Comparison of ENCODE assay signal across 12 cellular contexts in genomic region chr2:233209978-233210680, GRCh38. TPM values are rescaled to one million over a fixed set of nuclear protein-coding genes. Genes with fewer than 3 reads are reported as not detected.
DNase-seq lines count a peak whose midpoint lies in the region; ATAC-seq, FAIRE-seq and TF ChIP-seq lines count a peak whose summit lies in the region.
"Had no signal": no experiment of that assay in that cellular context is flagged by ENCODE, and none has a peak within 500 bp of the region (broad histone marks: within the 10 kb centered on the region; RNA-seq: fewer than 3 reads in every experiment).

No MANE protein-coding gene starts in this region.

- no peaks in the 10 kb centered on the region for H3K9me3 Mint-ChIP-seq in activated naive CD8-positive, alpha-beta T cell (ENCODE audit: low read depth)
- H3K9me3 Mint-ChIP-seq in activated naive CD8-positive, alpha-beta T cell treated with anti-CD3 and anti-CD28 coated beads for 36 hours = no peaks in the 10 kb centered on the region
- no peaks in the 10 kb centered on the region for H3K9me3 Mint-ChIP-seq in activated naive CD8-positive, alpha-beta T cell treated with anti-CD3 and anti-CD28 coated beads, Interleukin-2, amount 10 ng/mL, durations not matched to agents 7 days and 5 days

- H3K4me3 ChIP-seq in keratinocyte (ENCODE audit: control insufficient read depth in 2 of 3, extremely low read depth in 1 of 3, insufficient read depth in 2 of 3, low read depth in 1 of 3, low read length in 3 of 3) (no peak overlapping the region), aorta (ENCODE audit: low read length in 2 of 2) (no peak overlapping the region)
- H3K4me3 ChIP-seq: lung had no signal

- H3K36me3 ChIP-seq in keratinocyte (ENCODE audit: control insufficient read depth in 2 of 2, extremely low read depth in 1 of 2, insufficient read depth in 2 of 2, low read length in 2 of 2) (peaks cover 0 to 2% of the 10 kb centered on the region in 2 experiments), aorta (ENCODE audit: control insufficient read depth in 1 of 2, insufficient read depth in 2 of 2, low read length in 1 of 2) (no peaks in the 10 kb centered on the region)

- H3K36me3 Mint-ChIP-seq in activated naive CD8-positive, alpha-beta T cell = no peaks in the 10 kb centered on the region
- H3K36me3 Mint-ChIP-seq in activated naive CD8-positive, alpha-beta T cell treated with anti-CD3 and anti-CD28 coated beads for 36 hours = no peaks in the 10 kb centered on the region
- H3K36me3 Mint-ChIP-seq in activated naive CD8-positive, alpha-beta T cell treated with anti-CD3 and anti-CD28 coated beads, Interleukin-2, amount 10 ng/mL, durations not matched to agents 7 days and 5 days = peaks cover 12% of the 10 kb centered on the region

- WGBS in aorta, 2 donors = 90 to 91% methylated on average over 12 of the region's 12 CpGs

- no peak for TF ChIP-seq CTCF in keratinocyte (optimal IDR thresholded peaks at IDR 0.05 in 1 of 3, IDR thresholded peaks at IDR 0.05 in 1 of 3, conservative IDR thresholded peaks at IDR 0.05 in 1 of 3; ENCODE audit: extremely low read depth in 1 of 3, insufficient read depth in 2 of 3, low read length in 3 of 3)

- H3K4me2 ChIP-seq in keratinocyte (ENCODE audit: control insufficient read depth, extremely low read depth, insufficient read depth, low read depth, low read length) = peak overlapping the region; percentile 64

- no peak overlapping the region for H3K9ac ChIP-seq in keratinocyte (ENCODE audit: control insufficient read depth, extremely low read depth, insufficient read depth, low read length)

- no peaks in the 10 kb centered on the region for H3K27me3 Mint-ChIP-seq in activated naive CD8-positive, alpha-beta T cell
- H3K27me3 Mint-ChIP-seq in activated naive CD8-positive, alpha-beta T cell treated with anti-CD3 and anti-CD28 coated beads for 36 hours = no peaks in the 10 kb centered on the region
- H3K27me3 Mint-ChIP-seq in activated naive CD8-positive, alpha-beta T cell treated with anti-CD3 and anti-CD28 coated beads, Interleukin-2, amount 10 ng/mL, durations not matched to agents 7 days and 5 days = no peaks in the 10 kb centered on the region

- H3K4me1 Mint-ChIP-seq in activated naive CD8-positive, alpha-beta T cell (ENCODE audit: low read depth) = peaks cover 23% of the 10 kb centered on the region
- H3K4me1 Mint-ChIP-seq in activated naive CD8-positive, alpha-beta T cell treated with anti-CD3 and anti-CD28 coated beads for 36 hours = peaks cover 2% of the 10 kb centered on the region
- peaks cover 10% of the 10 kb centered on the region for H3K4me1 Mint-ChIP-seq in activated naive CD8-positive, alpha-beta T cell treated with anti-CD3 and anti-CD28 coated beads, Interleukin-2, amount 10 ng/mL, durations not matched to agents 7 days and 5 days

- H3K27ac ChIP-seq in keratinocyte (ENCODE audit: control insufficient read depth, insufficient read depth, low read length) = no peak overlapping the region
- peak overlapping the region in 1 of 2 donors; percentile 59 for H3K27ac ChIP-seq in aorta (ENCODE audit: low read depth in 1 of 2, low read length in 2 of 2)

- peak overlapping the region; percentile 64 for H3K27ac Mint-ChIP-seq in activated naive CD8-positive, alpha-beta T cell
- no peak overlapping the region for H3K27ac Mint-ChIP-seq in activated naive CD8-positive, alpha-beta T cell treated with anti-CD3 and anti-CD28 coated beads for 36 hours
- H3K27ac Mint-ChIP-seq in activated naive CD8-positive, alpha-beta T cell treated with anti-CD3 and anti-CD28 coated beads, Interleukin-2, amount 10 ng/mL, durations not matched to agents 7 days and 5 days = peak overlapping the region; percentile 36

- H3K9me3 ChIP-seq in keratinocyte (ENCODE audit: control insufficient read depth, low read depth, low read length) = peaks cover 5% of the 10 kb centered on the region
- no peaks in the 10 kb centered on the region for H3K9me3 ChIP-seq in aorta (ENCODE audit: control insufficient read depth, low read length)

- no peak overlapping the region for H2AFZ ChIP-seq in keratinocyte (ENCODE audit: control insufficient read depth, low read length)

- intact Hi-C loops in aorta (cut with DNase I) = no loop called here

- no peaks in the 10 kb centered on the region for H4K20me1 ChIP-seq in keratinocyte (ENCODE audit: control insufficient read depth, extremely low read depth, insufficient read depth, low read length)

- no peak overlapping the region for H3K4me3 Mint-ChIP-seq in activated naive CD8-positive, alpha-beta T cell
- no peak overlapping the region for H3K4me3 Mint-ChIP-seq in activated naive CD8-positive, alpha-beta T cell treated with anti-CD3 and anti-CD28 coated beads for 36 hours
- H3K4me3 Mint-ChIP-seq in activated naive CD8-positive, alpha-beta T cell treated with anti-CD3 and anti-CD28 coated beads, Interleukin-2, amount 10 ng/mL, durations not matched to agents 7 days and 5 days = no peak overlapping the region

- H3K4me1 ChIP-seq in keratinocyte (ENCODE audit: control insufficient read depth, extremely low read depth, insufficient read depth, low read length) (peaks cover 45% of the 10 kb centered on the region), aorta (ENCODE audit: control insufficient read depth in 1 of 2, insufficient read depth in 2 of 2, low read length in 2 of 2) (no peaks in the 10 kb centered on the region)

- DNase-seq in activated naive CD8-positive, alpha-beta T cell treated with anti-CD3 and anti-CD28 coated beads for 36 hours = no peak
- DNase-seq in activated naive CD8-positive, alpha-beta T cell treated with anti-CD3 and anti-CD28 coated beads, Interleukin-2, amount 10 ng/mL, durations not matched to agents 7 days and 5 days = no peak
- DNase-seq in keratinocyte (ENCODE audit: low read depth, low spot score) = no peak
- DNase-seq in urothelium cell line (ENCODE audit: low spot score) = peak; percentile 42
- no peak for DNase-seq in aorta
- DNase-seq in LoVo (ENCODE audit: low spot score) = no peak
- DNase-seq: foreskin melanocyte, NCI-H2107 had no signal

- POLR2A ChIA-PET in activated naive CD8-positive, alpha-beta T cell treated with anti-CD3 and anti-CD28 coated beads, Interleukin-2, amount 10 ng/mL, durations not matched to agents 7 days and 5 days (lab: Charles Lee) = no interaction called here

- FAIRE-seq in keratinocyte (lab: Jason Lieb, UNC) (peak; percentile 20), urothelium cell line (lab: Jason Lieb, UNC) (no peak)
- FAIRE-seq: HTR-8/SVneo had no signal

- H3K79me2 ChIP-seq in keratinocyte (ENCODE audit: control insufficient read depth, insufficient read depth, low read length) = no peaks in the 10 kb centered on the region

- ATAC-seq in activated naive CD8-positive, alpha-beta T cell treated with anti-CD3 and anti-CD28 coated beads, Interleukin-2, amount 10 ng/mL, durations not matched to agents 7 days and 5 days (ENCODE audit: low read depth) = no peak
- no peak for ATAC-seq in aorta (ENCODE audit: low FRiP score)
- no peak for ATAC-seq in HG03378 (IDR thresholded peaks at IDR 0.05; ENCODE audit: unreplicated experiment)

- dilution Hi-C loops in keratinocyte (cut with MboI; ENCODE audit: extremely low pct_ligation_motif_present, low sequenced_read_pairs) = no loop called here

- H3K27me3 ChIP-seq in keratinocyte (ENCODE audit: control insufficient read depth, extremely low read depth, insufficient read depth, low read length) = peaks cover 8% of the 10 kb centered on the region
- no peaks in the 10 kb centered on the region for H3K27me3 ChIP-seq in aorta (ENCODE audit: control insufficient read depth in 1 of 2, insufficient read depth in 2 of 2, low read length in 1 of 2)

- no peaks in the 10 kb centered on the region for H3K9me1 ChIP-seq in keratinocyte (ENCODE audit: control insufficient read depth, extremely low read depth, insufficient read depth, low read length)

RNA-seq across cellular contexts. Expression of gene ATG16L1, which starts 41.3 kb away (rescaled TPM):
- total RNA-seq in activated naive CD8-positive, alpha-beta T cell treated with anti-CD3 and anti-CD28 coated beads for 36 hours = 10 to 100 TPM; 23.4 to 26.1 TPM
- total RNA-seq in activated naive CD8-positive, alpha-beta T cell treated with anti-CD3 and anti-CD28 coated beads, Interleukin-2, amount 10 ng/mL, durations not matched to agents 7 days and 5 days = 10 to 100 TPM; 60.8 to 67.6 TPM
- polyA plus RNA-seq in keratinocyte = 33.1 to 38.5 TPM (median 34.1 TPM) in 3 replicates
- 58.1 TPM for polyA plus RNA-seq in keratinocyte (2011; ENCODE audit: low read depth)
- 19.5 and 25.4 TPM in 2 replicates for polyA plus RNA-seq in keratinocyte (2011; cell fraction: cytosol; rRNA removed)
- polyA plus RNA-seq in keratinocyte (2011; cell fraction: nucleus; rRNA removed) = 58.8 and 70.9 TPM in 2 replicates
- 17.9 and 20.1 TPM in 2 replicates for polyA plus RNA-seq in keratinocyte (2012; ENCODE audit: low replicate concordance)
- 15.5 to 42.1 TPM (median 21.1 TPM) in 3 replicates for polyA minus RNA-seq in keratinocyte
- 26.1 TPM for polyA minus RNA-seq in keratinocyte (2011; cell fraction: cytosol; rRNA and poly(A)+ RNA removed)
- 30.6 and 41.3 TPM in 2 replicates for polyA minus RNA-seq in keratinocyte (2011; cell fraction: nucleus; rRNA and poly(A)+ RNA removed)
- 10 to 100 TPM; 20.5 to 30.1 TPM for total RNA-seq in aorta
- 10 to 100 TPM in 1 of 2 donors, 1 to 10 TPM in 1; 6.4 to 13.7 TPM for polyA plus RNA-seq in aorta
